1 cellular context compared by ENCODE assay signal in the genomic region with DNA sequence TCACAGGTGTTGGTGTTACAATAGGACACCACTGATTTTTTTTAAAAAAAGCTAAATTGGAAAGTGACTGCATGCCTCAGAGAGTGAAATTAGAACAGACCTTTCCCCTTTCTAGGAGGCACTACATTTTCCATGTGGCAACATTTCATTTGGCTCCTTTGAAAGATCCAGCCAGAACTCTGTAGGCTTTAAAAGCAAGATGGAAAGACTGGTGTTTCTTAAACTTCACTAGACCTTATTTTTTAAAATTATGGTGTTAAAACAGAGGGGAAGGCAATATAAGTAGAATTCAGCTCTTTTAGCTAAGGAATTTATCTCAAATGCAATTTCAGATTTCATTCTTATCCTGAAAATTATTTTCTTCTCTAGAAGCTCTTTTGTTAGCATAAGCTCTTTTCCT.
TF ChIP-seq lines count a peak whose summit lies in the region.

No MANE protein-coding gene starts in this region.

TF ChIP-seq in GM23338, 12 proteins besides CTCF, POLR2A, EP300 and RAD21 (continued from another document):
- TF ChIP-seq, protein P1, sequence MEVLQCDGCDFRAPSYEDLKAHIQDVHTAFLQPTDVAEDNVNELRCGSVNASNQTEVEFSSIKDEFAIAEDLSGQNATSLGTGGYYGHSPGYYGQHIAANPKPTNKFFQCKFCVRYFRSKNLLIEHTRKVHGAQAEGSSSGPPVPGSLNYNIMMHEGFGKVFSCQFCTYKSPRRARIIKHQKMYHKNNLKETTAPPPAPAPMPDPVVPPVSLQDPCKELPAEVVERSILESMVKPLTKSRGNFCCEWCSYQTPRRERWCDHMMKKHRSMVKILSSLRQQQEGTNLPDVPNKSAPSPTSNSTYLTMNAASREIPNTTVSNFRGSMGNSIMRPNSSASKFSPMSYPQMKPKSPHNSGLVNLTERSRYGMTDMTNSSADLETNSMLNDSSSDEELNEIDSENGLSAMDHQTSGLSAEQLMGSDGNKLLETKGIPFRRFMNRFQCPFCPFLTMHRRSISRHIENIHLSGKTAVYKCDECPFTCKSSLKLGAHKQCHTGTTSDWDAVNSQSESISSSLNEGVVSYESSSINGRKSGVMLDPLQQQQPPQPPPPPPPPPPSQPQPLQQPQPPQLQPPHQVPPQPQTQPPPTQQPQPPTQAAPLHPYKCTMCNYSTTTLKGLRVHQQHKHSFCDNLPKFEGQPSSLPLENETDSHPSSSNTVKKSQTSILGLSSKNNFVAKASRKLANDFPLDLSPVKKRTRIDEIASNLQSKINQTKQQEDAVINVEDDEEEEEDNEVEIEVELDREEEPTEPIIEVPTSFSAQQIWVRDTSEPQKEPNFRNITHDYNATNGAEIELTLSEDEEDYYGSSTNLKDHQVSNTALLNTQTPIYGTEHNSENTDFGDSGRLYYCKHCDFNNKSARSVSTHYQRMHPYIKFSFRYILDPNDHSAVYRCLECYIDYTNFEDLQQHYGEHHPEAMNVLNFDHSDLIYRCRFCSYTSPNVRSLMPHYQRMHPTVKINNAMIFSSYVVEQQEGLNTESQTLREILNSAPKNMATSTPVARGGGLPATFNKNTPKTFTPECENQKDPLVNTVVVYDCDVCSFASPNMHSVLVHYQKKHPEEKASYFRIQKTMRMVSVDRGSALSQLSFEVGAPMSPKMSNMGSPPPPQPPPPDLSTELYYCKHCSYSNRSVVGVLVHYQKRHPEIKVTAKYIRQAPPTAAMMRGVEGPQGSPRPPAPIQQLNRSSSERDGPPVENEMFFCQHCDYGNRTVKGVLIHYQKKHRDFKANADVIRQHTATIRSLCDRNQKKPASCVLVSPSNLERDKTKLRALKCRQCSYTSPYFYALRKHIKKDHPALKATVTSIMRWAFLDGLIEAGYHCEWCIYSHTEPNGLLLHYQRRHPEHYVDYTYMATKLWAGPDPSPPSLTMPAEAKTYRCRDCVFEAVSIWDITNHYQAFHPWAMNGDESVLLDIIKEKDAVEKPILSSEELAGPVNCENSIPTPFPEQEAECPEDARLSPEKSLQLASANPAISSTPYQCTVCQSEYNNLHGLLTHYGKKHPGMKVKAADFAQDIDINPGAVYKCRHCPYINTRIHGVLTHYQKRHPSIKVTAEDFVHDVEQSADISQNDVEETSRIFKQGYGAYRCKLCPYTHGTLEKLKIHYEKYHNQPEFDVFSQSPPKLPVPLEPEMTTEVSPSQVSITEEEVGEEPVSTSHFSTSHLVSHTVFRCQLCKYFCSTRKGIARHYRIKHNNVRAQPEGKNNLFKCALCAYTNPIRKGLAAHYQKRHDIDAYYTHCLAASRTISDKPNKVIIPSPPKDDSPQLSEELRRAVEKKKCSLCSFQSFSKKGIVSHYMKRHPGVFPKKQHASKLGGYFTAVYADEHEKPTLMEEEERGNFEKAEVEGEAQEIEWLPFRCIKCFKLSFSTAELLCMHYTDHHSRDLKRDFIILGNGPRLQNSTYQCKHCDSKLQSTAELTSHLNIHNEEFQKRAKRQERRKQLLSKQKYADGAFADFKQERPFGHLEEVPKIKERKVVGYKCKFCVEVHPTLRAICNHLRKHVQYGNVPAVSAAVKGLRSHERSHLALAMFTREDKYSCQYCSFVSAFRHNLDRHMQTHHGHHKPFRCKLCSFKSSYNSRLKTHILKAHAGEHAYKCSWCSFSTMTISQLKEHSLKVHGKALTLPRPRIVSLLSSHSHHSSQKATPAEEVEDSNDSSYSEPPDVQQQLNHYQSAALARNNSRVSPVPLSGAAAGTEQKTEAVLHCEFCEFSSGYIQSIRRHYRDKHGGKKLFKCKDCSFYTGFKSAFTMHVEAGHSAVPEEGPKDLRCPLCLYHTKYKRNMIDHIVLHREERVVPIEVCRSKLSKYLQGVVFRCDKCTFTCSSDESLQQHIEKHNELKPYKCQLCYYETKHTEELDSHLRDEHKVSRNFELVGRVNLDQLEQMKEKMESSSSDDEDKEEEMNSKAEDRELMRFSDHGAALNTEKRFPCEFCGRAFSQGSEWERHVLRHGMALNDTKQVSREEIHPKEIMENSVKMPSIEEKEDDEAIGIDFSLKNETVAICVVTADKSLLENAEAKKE (CRISPR knock-in tag; IDR thresholded peaks at IDR 0.05), result no peak
- TF ChIP-seq EZH2 (IDR thresholded peaks at IDR 0.05; ENCODE audit: low read depth, unreplicated experiment), result no peak
